In genomic region chr1:235075955-235076308, GRCh38 we compare ENCODE assay signal across 8 cellular contexts. TPM values are rescaled to one million over a fixed set of nuclear protein-coding genes. Genes with fewer than 3 reads are reported as not detected.
DNase-seq lines count a peak whose midpoint lies in the region; ATAC-seq and TF ChIP-seq lines count a peak whose summit lies in the region.

No MANE protein-coding gene starts in this region.

- CTCF ChIA-PET in AG04450 (lab: Charles Lee), result interaction anchor here (0.6 to 1.6 kb wide), 3 partner anchors 25 to 577 kb away, joined by 3 to 7 read pairs (median 4); no protein-coding TSS in a partner anchor

- H3K4me2 ChIP-seq in OCI-LY3 (ENCODE audit: low read length), result peak overlapping the region; percentile 85
- no peak overlapping the region for H3K4me2 ChIP-seq in parathyroid adenoma (ENCODE audit: low read length)

- H3K36me3 ChIP-seq in OCI-LY3 (replicated peaks; ENCODE audit: low read depth, low read length) (no peaks in the 10 kb centered on the region), parathyroid adenoma (ENCODE audit: control insufficient read depth, insufficient read depth, low read length) (no peaks in the 10 kb centered on the region)

- H3K4me3 ChIP-seq in AG04450 (ENCODE audit: low read depth, low read length) (no peak overlapping the region), OCI-LY3 (ENCODE audit: low read length) (peak overlapping the region; percentile 64), choroid plexus epithelial cell (ENCODE audit: low read depth, low read length) (no peak overlapping the region), parathyroid adenoma (ENCODE audit: low read depth, low read length) (no peak overlapping the region)

- H4K20me1 ChIP-seq in OCI-LY3 (ENCODE audit: insufficient read depth, low read length), result no peaks in the 10 kb centered on the region

- POLR2A ChIA-PET in AG04450 (lab: Yijun Ruan, JAX), result interaction anchor here (0.7 to 1.1 kb wide), 3 partner anchors 106 to 352 kb away, joined by 3 to 4 read pairs (median 3); no protein-coding TSS in a partner anchor

- TF ChIP-seq CTCF in AG04450 (IDR thresholded peaks at IDR 0.05; ENCODE audit: low read depth, low read length) (no peak), OCI-LY3 (IDR thresholded peaks at IDR 0.05; ENCODE audit: low read depth, low read length) (no peak), choroid plexus epithelial cell (conservative IDR thresholded peaks at IDR 0.05; ENCODE audit: low read depth, low read length) (peak; percentile 41), parathyroid adenoma (IDR thresholded peaks at IDR 0.05) (no peak)

- H3K27ac ChIP-seq in AG04450 (ENCODE audit: low read depth, low read length) (peak overlapping the region; percentile 97), OCI-LY3 (ENCODE audit: low read length) (peak overlapping the region; percentile 77), parathyroid adenoma (peak overlapping the region; percentile 85)

- H3K79me2 ChIP-seq in OCI-LY3 (ENCODE audit: low read length) (no peaks in the 10 kb centered on the region), parathyroid adenoma (no peaks in the 10 kb centered on the region)

- no peak for ATAC-seq in GM18873 (IDR thresholded peaks at IDR 0.05; ENCODE audit: low FRiP score, unreplicated experiment)

- H3K27me3 ChIP-seq in AG04450 (ENCODE audit: control insufficient read depth, insufficient read depth, low read length) (no peaks in the 10 kb centered on the region), OCI-LY3 (ENCODE audit: low read depth, low read length) (no peaks in the 10 kb centered on the region), parathyroid adenoma (ENCODE audit: control insufficient read depth, insufficient read depth, low read length) (no peaks in the 10 kb centered on the region)

- no peak overlapping the region for H2AFZ ChIP-seq in OCI-LY3 (ENCODE audit: low read depth, low read length)
- H2AFZ ChIP-seq in parathyroid adenoma, result no peak overlapping the region

- H3K9me3 ChIP-seq in AG04450 (ENCODE audit: control insufficient read depth, insufficient read depth, low read length) (no peaks in the 10 kb centered on the region), OCI-LY3 (ENCODE audit: insufficient read depth, low read length) (no peaks in the 10 kb centered on the region), parathyroid adenoma (ENCODE audit: control insufficient read depth, low read length) (no peaks in the 10 kb centered on the region)

- H3K4me1 ChIP-seq in OCI-LY3 (ENCODE audit: low read length), result peaks cover 67% of the 10 kb centered on the region
- H3K4me1 ChIP-seq in parathyroid adenoma, result peaks cover 12% of the 10 kb centered on the region

- DNase-seq in AG04450 (ENCODE audit: low read depth, low spot score) (no peak), choroid plexus epithelial cell (ENCODE audit: low read depth) (peak; percentile 40), cortex of kidney (lab: John Stamatoyannopoulos, UW) (no peak), HuH-7.5 (ENCODE audit: low spot score) (no peak), NCI-H187 (lab: John Stamatoyannopoulos, UW) (no peak)

- peak overlapping the region; percentile 67 for H3K9ac ChIP-seq in OCI-LY3 (ENCODE audit: low read length)
- H3K9ac ChIP-seq in parathyroid adenoma, result no peak overlapping the region

RNA-seq across cellular contexts. Expression of gene TOMM20, which starts 52.7 kb away (rescaled TPM):
- polyA plus RNA-seq in AG04450 (2011; rRNA removed), result 82.2 and 94.0 TPM in 2 replicates
- 30.5 and 49.9 TPM in 2 replicates for polyA minus RNA-seq in AG04450 (2011; rRNA and poly(A)+ RNA removed)
